In genomic region chr1:153032677-153033308, GRCh38 we compare ENCODE assay signal across 1 cellular context.
TF ChIP-seq lines count a peak whose summit lies in the region.

No MANE protein-coding gene starts in this region.

TF ChIP-seq in SK-N-SH, 30 proteins besides CTCF, POLR2A, EP300 and RAD21 (continued from another document):
- no peak for TF ChIP-seq ZBTB33 (IDR thresholded peaks at IDR 0.05; ENCODE audit: borderline replicate concordance, low read depth)
